In the genomic region with DNA sequence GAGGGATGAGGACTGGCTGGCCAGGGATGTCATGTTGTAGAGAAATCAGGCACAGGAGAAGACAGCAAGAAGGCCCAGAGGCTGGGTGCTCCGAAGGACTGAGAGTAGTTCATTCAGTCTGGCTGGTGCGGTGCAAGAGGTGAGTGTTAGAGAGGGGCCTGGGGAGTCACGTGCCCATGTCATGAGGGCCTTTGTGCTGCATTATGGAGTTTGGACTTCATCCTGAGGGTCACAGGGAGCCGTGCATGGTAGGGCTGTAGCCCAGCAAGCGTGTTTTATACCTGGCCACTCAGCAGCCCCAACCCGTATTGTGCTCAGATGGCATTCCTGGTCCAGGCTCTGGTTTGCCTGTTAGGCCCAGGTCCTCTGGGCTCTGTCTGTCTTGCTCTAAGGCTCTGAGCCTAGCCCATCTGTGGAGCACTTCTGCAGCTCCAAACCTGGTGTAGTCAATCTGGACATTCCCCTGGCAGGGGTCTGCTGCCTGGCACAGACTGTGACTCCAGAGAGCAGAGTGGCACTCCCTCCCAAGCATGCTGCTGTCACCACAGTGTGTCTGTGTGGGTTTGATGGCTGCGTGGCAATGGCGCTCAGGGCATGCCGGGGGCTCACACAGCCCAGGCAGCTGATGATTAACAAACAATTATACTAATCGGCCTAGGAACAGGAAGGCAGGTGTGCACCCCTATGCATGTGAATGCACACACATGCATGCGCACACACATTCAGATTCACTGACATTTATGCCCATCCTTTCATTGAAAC, we compare ENCODE assay signal across 15 cellular contexts. TPM values are rescaled to one million over a fixed set of nuclear protein-coding genes. Genes with fewer than 3 reads are reported as not detected.
DNase-seq lines count a peak whose midpoint lies in the region; ATAC-seq, FAIRE-seq and TF ChIP-seq lines count a peak whose summit lies in the region.
"Had no signal": no experiment of that assay in that cellular context is flagged by ENCODE, and none has a peak within 500 bp of the region (broad histone marks: within the 10 kb centered on the region; RNA-seq: fewer than 3 reads in every experiment).

No MANE protein-coding gene starts in this region.

- no peak overlapping the region for H3K27ac Mint-ChIP-seq in CD8-positive, alpha-beta T cell
- H3K27ac Mint-ChIP-seq: CD4-positive, alpha-beta memory T cell had no signal

- peak; percentile 55 for FAIRE-seq in HTR-8/SVneo (lab: Jason Lieb, UNC)
- no peak for FAIRE-seq in HepG2 (lab: Jason Lieb, UNC)
- no peak for FAIRE-seq in small intestine (lab: Jason Lieb, UNC)
- FAIRE-seq: A204.1, H1 had no signal

- H3K4me1 Mint-ChIP-seq in CD8-positive, alpha-beta T cell (ENCODE audit: low read depth), result peaks cover 9% of the 10 kb centered on the region

- H4K20me1 ChIP-seq in HepG2 (ENCODE audit: insufficient read depth, low read length), result no peaks in the 10 kb centered on the region

- CTCF ChIA-PET in HepG2 (lab: Yijun Ruan, JAX; ENCODE audit: low intra/inter-chr PET ratio, low total read pairs), result no interaction called here
- CTCF ChIA-PET in CD8-positive, alpha-beta T cell (lab: Charles Lee), result interaction anchor here (1.1 to 2.5 kb wide), 2 partner anchors 8 to 72 kb away, joined by 4 to 9 read pairs; no protein-coding TSS in a partner anchor

- no peaks in the 10 kb centered on the region for H3K36me3 Mint-ChIP-seq in CD8-positive, alpha-beta T cell
- H3K36me3 Mint-ChIP-seq: CD4-positive, alpha-beta memory T cell had no signal

- H3K36me3 ChIP-seq in HepG2 (replicated peaks in 1 of 2; ENCODE audit: control insufficient read depth in 1 of 2, insufficient read depth in 2 of 2, low read length in 2 of 2) (no peaks in the 10 kb centered on the region), small intestine (ENCODE audit: control insufficient read depth in 2 of 2, insufficient read depth in 2 of 2, low read length in 2 of 2) (no peaks in the 10 kb centered on the region)
- H3K36me3 ChIP-seq in CD8-positive, alpha-beta T cell (ENCODE audit: insufficient read depth, low read length), result no peaks in the 10 kb centered on the region
- H3K36me3 ChIP-seq: BE2C, HAP-1 had no signal

- intact Hi-C loops in HepG2 (cut with micrococcal nuclease; ENCODE audit: unreplicated experiment), result no loop called here
- intact Hi-C loops in CD8-positive, alpha-beta T cell (cut with DNase I, micrococcal nuclease), result loop anchor here in 1 of 2 experiments (5.0 kb wide), 1 partner anchor 261 kb away; no protein-coding TSS in a partner anchor

- H3K27me3 Mint-ChIP-seq in CD8-positive, alpha-beta T cell (ENCODE audit: low read depth), result peaks cover 44% of the 10 kb centered on the region

- no peak overlapping the region for H2AFZ ChIP-seq in HepG2 (ENCODE audit: low read length)

- no peak for TF ChIP-seq CTCF in HepG2 (CRISPR knock-in tag; IDR thresholded peaks at IDR 0.05)
- no peak for TF ChIP-seq CTCF in CD8-positive, alpha-beta T cell (IDR thresholded peaks at IDR 0.05)

- peak overlapping the region; percentile 6; the same call in 1 of the 2 replicates for H3K4me2 ChIP-seq in HepG2 (ENCODE audit: low read depth, low read length)

- no peak overlapping the region for H3K27ac ChIP-seq in HepG2 (ENCODE audit: extremely low read length, insufficient read depth, low read length)
- H3K27ac ChIP-seq in small intestine (ENCODE audit: low read depth in 1 of 2, low read length in 1 of 2), result peak overlapping the region in 1 of 2 donors; percentile 55
- H3K27ac ChIP-seq in CD8-positive, alpha-beta T cell (ENCODE audit: low read depth, low read length), result no peak overlapping the region
- H3K27ac ChIP-seq: C4-2B had no signal

- H3K79me2 ChIP-seq in HepG2 (ENCODE audit: insufficient read depth, low read length), result no peaks in the 10 kb centered on the region

- H3K4me1 ChIP-seq in HepG2 (ENCODE audit: insufficient read depth, low read length), result peaks cover 18% of the 10 kb centered on the region
- peaks cover 0 to 6% of the 10 kb centered on the region in 2 donors for H3K4me1 ChIP-seq in small intestine (ENCODE audit: control insufficient read depth in 2 of 2, insufficient read depth in 1 of 2, low read depth in 1 of 2, low read length in 1 of 2)
- H3K4me1 ChIP-seq in CD8-positive, alpha-beta T cell (ENCODE audit: insufficient read depth, low read length), result peaks cover 6% of the 10 kb centered on the region
- H3K4me1 ChIP-seq: HAP-1 had no signal

- H3K27me3 ChIP-seq in HepG2 (ENCODE audit: control insufficient read depth in 1 of 2, insufficient read depth in 2 of 2, low read length in 2 of 2) (peaks cover 5 to 67% of the 10 kb centered on the region in 2 experiments; a peak in 4 of 5 replicates), small intestine (ENCODE audit: control insufficient read depth in 2 of 2, insufficient read depth in 2 of 2, low read length in 2 of 2) (peaks cover 0 to 4% of the 10 kb centered on the region in 2 donors)
- no peaks in the 10 kb centered on the region for H3K27me3 ChIP-seq in CD8-positive, alpha-beta T cell (ENCODE audit: insufficient read depth, low read length)
- H3K27me3 ChIP-seq: BE2C had no signal

- TF ChIP-seq EP300 in HepG2 (IDR thresholded peaks at IDR 0.05; ENCODE audit: low read depth in 2 of 2, low read length in 2 of 2) (no peak), HepG2 (CRISPR knock-in tag; IDR thresholded peaks at IDR 0.05; ENCODE audit: borderline replicate concordance) (no peak)

- no peaks in the 10 kb centered on the region for H3K9me3 ChIP-seq in HepG2 (ENCODE audit: low read length)
- H3K9me3 ChIP-seq in small intestine (ENCODE audit: control insufficient read depth, low read depth), result no peaks in the 10 kb centered on the region
- no peaks in the 10 kb centered on the region for H3K9me3 ChIP-seq in CD8-positive, alpha-beta T cell (ENCODE audit: low read length)
- H3K9me3 ChIP-seq: BE2C, HAP-1 had no signal

- no peak overlapping the region for H3K9ac ChIP-seq in HepG2 (ENCODE audit: insufficient read depth, low read depth, low read length)

- DNase-seq in HTR-8/SVneo (ENCODE audit: insufficient read length, low spot score), result no peak
- peak; percentile 81 for DNase-seq in NCI-H146 (lab: John Stamatoyannopoulos, UW)
- no peak for DNase-seq in HepG2 (ENCODE audit: low spot score)
- DNase-seq in small intestine, result peak; percentile 64
- no peak for DNase-seq in DMS153 (lab: John Stamatoyannopoulos, UW)
- DNase-seq in CD8-positive, alpha-beta T cell, result no peak
- DNase-seq in EL, result no peak
- DNase-seq: BE2C; CD4-positive, alpha-beta memory T cell; COR-L47; DMS53 had no signal

- H3K9me3 Mint-ChIP-seq in CD8-positive, alpha-beta T cell, result no peaks in the 10 kb centered on the region

- POLR2A ChIA-PET in HepG2 (lab: Yijun Ruan, JAX), result no interaction called here
- POLR2A ChIA-PET in CD8-positive, alpha-beta T cell (lab: Charles Lee), result no interaction called here

- in situ Hi-C loops in HepG2 (cut with HindIII; ENCODE audit: extremely low pct_ligation_motif_present, low pct_unique_long_range_greater_than_20kb), result loop anchor here (5.0 kb wide), 2 partner anchors 61 to 256 kb away; no protein-coding TSS in a partner anchor

- 24% methylated on average over 3 of the region's 11 CpGs for WGBS in HepG2 (ENCODE audit: low lambda C conversion rate)
- WGBS in small intestine, 3 donors, result 29 to 69% (median 50%) methylated on average over 11 of the region's 11 CpGs

- TF ChIP-seq RAD21 in HepG2 (CRISPR knock-in tag; IDR thresholded peaks at IDR 0.05), result no peak

- BruUV-seq in HepG2 (replicated peaks; lab: Mats Ljungman, UMichigan), result no TSS peak

- ATAC-seq in HepG2, result peak; percentile 8; the same call in 2 of the 3 replicates
- ATAC-seq in CD8-positive, alpha-beta T cell, result no peak

- no peak for TF ChIP-seq POLR2A in HepG2 (IDR thresholded peaks at IDR 0.05; ENCODE audit: insufficient read depth in 1 of 2, low read depth in 2 of 2, low read length in 2 of 2)

- no peak overlapping the region for H3K4me3 ChIP-seq in HepG2 (replicated peaks in 1 of 3; ENCODE audit: insufficient read depth in 1 of 3, low read depth in 2 of 3, low read length in 3 of 3)
- no peak overlapping the region for H3K4me3 ChIP-seq in small intestine (ENCODE audit: low read depth in 1 of 2, low read length in 2 of 2)
- H3K4me3 ChIP-seq in CD8-positive, alpha-beta T cell (ENCODE audit: low read depth, low read length), result no peak overlapping the region
- H3K4me3 ChIP-seq: HAP-1 had no signal

- no peak overlapping the region for H3K4me3 Mint-ChIP-seq in CD8-positive, alpha-beta T cell
- H3K4me3 Mint-ChIP-seq: CD4-positive, alpha-beta memory T cell had no signal

TF ChIP-seq in HepG2, 621 proteins besides CTCF, POLR2A, EP300 and RAD21 (continues in another document):
- TF ChIP-seq HNF4G (IDR thresholded peaks at IDR 0.05; ENCODE audit: borderline replicate concordance, low read depth, low read length) (0 out of 2 replicates have a peak, but pooled peaks have one; percentile 16), HNF4G (CRISPR knock-in tag; IDR thresholded peaks at IDR 0.05; ENCODE audit: borderline replicate concordance, low read depth) (no peak), HNF4A (CRISPR knock-in tag; IDR thresholded peaks at IDR 0.05) (peak; percentile 62), ZNF484 (CRISPR knock-in tag; IDR thresholded peaks at IDR 0.05; ENCODE audit: borderline replicate concordance, low read depth) (no peak), ZBTB21 (CRISPR knock-in tag; IDR thresholded peaks at IDR 0.05) (no peak)

RNA-seq across cellular contexts. Expression of a gene that starts 8.9 kb away (rescaled TPM):
- 4.1 and 7.3 TPM in 2 replicates for total RNA-seq in HepG2 (2016; rRNA removed; fragmentation: Illumina TruSeq; extraction: Trizol)
- total RNA-seq in HepG2 (2016; cell fraction: cytosol; rRNA removed; fragmentation: Illumina TruSeq; extraction: Trizol; ENCODE audit: low read depth), result 1.8 and 2.9 TPM in 2 replicates
- total RNA-seq in HepG2 (2016; cell fraction: insoluble cytoplasmic fraction; rRNA removed; fragmentation: Illumina TruSeq; extraction: Trizol), result 4.3 and 5.3 TPM in 2 replicates
- 5.3 and 6.4 TPM in 2 replicates for total RNA-seq in HepG2 (2016; cell fraction: membrane; rRNA removed; fragmentation: Illumina TruSeq; extraction: Trizol)
- total RNA-seq in HepG2 (2016; cell fraction: nucleus; rRNA removed; fragmentation: Illumina TruSeq; extraction: Trizol), result 5.4 and 6.5 TPM in 2 replicates
- polyA plus RNA-seq in HepG2 (2011; rRNA removed) (3.9 and 4.7 TPM in 2 replicates), small intestine (10 to 100 TPM in 1 of 3 donors, 1 to 10 TPM in 2; 2.7 to 32.8 (median 3.6) TPM)
- polyA plus RNA-seq in HepG2 (2011; cell fraction: cytosol; rRNA removed), result 2.3 and 2.9 TPM in 2 replicates
- polyA plus RNA-seq in HepG2 (2011; cell fraction: nucleus; rRNA removed), result 3.6 and 4.2 TPM in 2 replicates
- 3.3 and 4.2 TPM in 2 replicates for polyA plus RNA-seq in HepG2 (2012)
- polyA plus RNA-seq in HepG2 (2016; cell fraction: cytosol; fragmentation: Illumina TruSeq; extraction: Trizol; ENCODE audit: low read depth), result 1.8 and 1.9 TPM in 2 replicates
- 4.9 and 6.0 TPM in 2 replicates for polyA plus RNA-seq in HepG2 (2016; cell fraction: insoluble cytoplasmic fraction; fragmentation: Illumina TruSeq; extraction: Trizol; ENCODE audit: low read depth)
- polyA plus RNA-seq in HepG2 (2016; cell fraction: membrane; fragmentation: Illumina TruSeq; extraction: Trizol; ENCODE audit: low read depth), result 4.1 and 4.8 TPM in 2 replicates
- polyA plus RNA-seq in HepG2 (2016; cell fraction: nucleus; fragmentation: Illumina TruSeq; extraction: Trizol; ENCODE audit: insufficient read depth, low read depth), result 9.3 and 9.9 TPM in 2 replicates
- polyA minus RNA-seq in HepG2 (2011; rRNA and poly(A)+ RNA removed; ENCODE audit: low replicate concordance), result 4.1 and 6.6 TPM in 2 replicates
- polyA minus RNA-seq in HepG2 (2011; cell fraction: cytosol; rRNA and poly(A)+ RNA removed), result 3.0 and 4.1 TPM in 2 replicates
- 6.1 and 6.6 TPM in 2 replicates for polyA minus RNA-seq in HepG2 (2011; cell fraction: nucleus; rRNA and poly(A)+ RNA removed)
- total RNA-seq in CD8-positive, alpha-beta T cell, result 1 to 10 TPM; 6.4 to 6.9 TPM

Comparison
In these comparisons a context has a peak if more than half of its experiments do, and no peak if none do; other contexts are left out.
1. DNase-seq: peak in NCI-H146 (single experiment) and small intestine (single experiment); none in HTR-8/SVneo (single experiment), HepG2 (single experiment), DMS153 (single experiment), CD8-positive, alpha-beta T cell (0 of 7) and EL (single experiment).